In genomic region chr17:349666-350065, GRCh38 we compare ENCODE assay signal across 17 cellular contexts. TPM values are rescaled to one million over a fixed set of nuclear protein-coding genes. Genes with fewer than 3 reads are reported as not detected.
A peak's percentile ranks its signal among the peaks of the same experiment; 100 is the strongest.
DNase-seq lines count a peak whose midpoint lies in the region; ATAC-seq, FAIRE-seq and TF ChIP-seq lines count a peak whose summit lies in the region.
"Had no signal": no experiment of that assay in that cellular context is flagged by ENCODE, and none has a peak within 500 bp of the region (broad histone marks: within the 10 kb centered on the region; RNA-seq: fewer than 3 reads in every experiment).

No MANE protein-coding gene starts in this region.

- H3K27ac ChIP-seq in pancreas (peak overlapping the region; percentile 85 to 95 (median 95)), transverse colon (peak overlapping the region; percentile 90 to 94 (median 92))
- H3K27ac ChIP-seq: GM23248, SJSA1, thoracic aorta had no signal

- 30 to 38% methylated on average over 3 of the region's 3 CpGs for WGBS in pancreas, 2 donors
- 48 to 59% methylated on average over 2 to 3 of the region's 3 CpGs for WGBS in transverse colon (ENCODE audit: low coverage in 1 of 2), 2 donors

- H3K36me3 ChIP-seq in pancreas, result no peaks in the 10 kb centered on the region
- no peaks in the 10 kb centered on the region for H3K36me3 ChIP-seq in transverse colon
- H3K36me3 ChIP-seq: SJSA1, thoracic aorta had no signal

- TF ChIP-seq POLR2A in transverse colon (IDR thresholded peaks at IDR 0.05), result no peak

- ATAC-seq in left ventricle myocardium superior (peak; percentile 26), pancreas (no peak), GM21619 (IDR thresholded peaks at IDR 0.05; ENCODE audit: unreplicated experiment) (no peak)

- FAIRE-seq in pancreas (lab: Jason Lieb, UNC), result no peak

- H3K9me3 ChIP-seq in pancreas (no peaks in the 10 kb centered on the region), transverse colon (no peaks in the 10 kb centered on the region)
- H3K9me3 ChIP-seq: SJSA1, thoracic aorta had no signal

- no peak for TF ChIP-seq EP300 in transverse colon (IDR thresholded peaks at IDR 0.05; ENCODE audit: low read depth)

- intact Hi-C loops in left ventricle myocardium superior (cut with micrococcal nuclease) (no loop called here), pancreas (cut with DNase I) (no loop called here), transverse colon (cut with DNase I; ENCODE audit: low total_unique reads) (no loop called here)

- H3K27me3 ChIP-seq in pancreas (no peaks in the 10 kb centered on the region), transverse colon (no peaks in the 10 kb centered on the region)
- H3K27me3 ChIP-seq: SJSA1 had no signal

- TF ChIP-seq CTCF in pancreas (IDR thresholded peaks at IDR 0.05), result no peak
- no peak for TF ChIP-seq CTCF in transverse colon (IDR thresholded peaks at IDR 0.05)

- in situ Hi-C loops in transverse colon (cut with MboI; ENCODE audit: low pct_ligation_motif_present in 1 of 4, low pct_unique_long_range_greater_than_20kb in 1 of 4, low sequenced_read_pairs in 3 of 4), result no loop called here

- peaks cover 54 to 68% (median 67%) of the 10 kb centered on the region in 3 donors for H3K4me1 ChIP-seq in pancreas
- H3K4me1 ChIP-seq in transverse colon, result peaks cover 14 to 65% (median 54%) of the 10 kb centered on the region in 4 donors
- H3K4me1 ChIP-seq: SJSA1 had no signal

- peak; percentile 61 for DNase-seq in amniotic epithelial cell (ENCODE audit: low read depth)
- DNase-seq in left ventricle myocardium superior, result no peak
- no peak for DNase-seq in pancreas
- DNase-seq in transverse colon, result no peak
- DNase-seq in DMS79 (lab: John Stamatoyannopoulos, UW), result no peak
- no peak for DNase-seq in stimulated activated CD4-positive, alpha-beta T cell treated with anti-CD3 and anti-CD28 coated beads, Interleukin-2, amount 100 ng/mL, for 24 hours
- DNase-seq in OCI-M2 (lab: John Stamatoyannopoulos, UW; ENCODE audit: unreplicated experiment), result no peak
- DNase-seq: activated CD8-positive, alpha-beta memory T cell treated with anti-CD3 and anti-CD28 coated beads, Interleukin-2, amount 50 U/mL, for 4 hours; activated naive CD4-positive, alpha-beta T cell; CD4-positive, CD25-positive, alpha-beta regulatory T cell; GM23248; Karpas-422; NCI-H1417 treated with DMSO at 0.1 percent for 48 hours; T1000 had no signal

- H3K4me3 ChIP-seq in pancreas (no peak overlapping the region), transverse colon (no peak overlapping the region)
- H3K4me3 ChIP-seq: GM23248, SJSA1, thoracic aorta had no signal

RNA-seq across cellular contexts. Expression of gene RPH3AL, which starts 2.9 kb away (rescaled TPM):
- 3.8 TPM for total RNA-seq in left ventricle myocardium superior
- 10 to 100 TPM; 45.1 to 89.1 (median 61.7) TPM for total RNA-seq in pancreas
- polyA plus RNA-seq in pancreas, result 10 to 100 TPM; 43.4 to 46.5 TPM
- 10 to 100 TPM; 24.3 to 90.5 (median 47.2) TPM for total RNA-seq in transverse colon
